ENCODE assay signal across 25 cellular contexts in genomic region chr12:30063435-30063945, GRCh38.
"Had no signal": no experiment of that assay in that cellular context is flagged by ENCODE, and none has a peak within 500 bp of the region (broad histone marks: within the 10 kb centered on the region; RNA-seq: fewer than 3 reads in every experiment).

No MANE protein-coding gene starts in this region.

- H3K4me2 ChIP-seq: smooth muscle cell had no signal

- H3K27ac Mint-ChIP-seq: effector memory CD8-positive, alpha-beta T cell; memory B cell; mesothelial cell of epicardium; naive B cell; natural killer cell treated with Interleukin-12 subunit alpha and Interleukin-12 subunit beta and Interleukin-15 and Interleukin-18, amount 100 ng/mL, for 72 hours; progenitor cell of endocrine pancreas; stimulated activated effector memory CD8-positive, alpha-beta T cell treated with anti-CD3 and anti-CD28 coated beads, Interleukin-12 subunit alpha, Interleukin-12 subunit beta, amount 100 ng/mL, for 72 hours had no signal

- H3K4me3 ChIP-seq: lung, mucosa of descending colon, smooth muscle cell, stomach, thyroid gland, vagina had no signal

- H3K27me3 ChIP-seq: neutrophil, stomach, thyroid gland, vagina had no signal

- H3K9me3 ChIP-seq: neutrophil, thyroid gland, vagina had no signal

- H3K27ac ChIP-seq: neutrophil, parathyroid adenoma, stomach, thyroid gland, vagina had no signal

- H3K27me3 Mint-ChIP-seq: memory B cell; naive B cell; natural killer cell treated with Interleukin-12 subunit alpha and Interleukin-12 subunit beta and Interleukin-15 and Interleukin-18, amount 100 ng/mL, for 72 hours; progenitor cell of endocrine pancreas had no signal

- H3K4me1 ChIP-seq: parathyroid adenoma, stomach, thyroid gland, vagina had no signal

- H2AFZ ChIP-seq: parathyroid adenoma had no signal

- H3K36me3 Mint-ChIP-seq: memory B cell; mesothelial cell of epicardium; naive B cell; natural killer cell treated with Interleukin-12 subunit alpha and Interleukin-12 subunit beta and Interleukin-15 and Interleukin-18, amount 100 ng/mL, for 72 hours; stimulated activated effector memory CD8-positive, alpha-beta T cell treated with anti-CD3 and anti-CD28 coated beads, Interleukin-12 subunit alpha, Interleukin-12 subunit beta, amount 100 ng/mL, for 72 hours had no signal

- H3K4me1 Mint-ChIP-seq: memory B cell; mesothelial cell of epicardium; naive B cell; neural crest cell; stimulated activated effector memory CD8-positive, alpha-beta T cell treated with anti-CD3 and anti-CD28 coated beads, Interleukin-12 subunit alpha, Interleukin-12 subunit beta, amount 100 ng/mL, for 72 hours had no signal

- H3K36me3 ChIP-seq: neutrophil, stomach, thyroid gland, vagina had no signal

- H3K9me3 Mint-ChIP-seq: stimulated activated effector memory CD8-positive, alpha-beta T cell treated with anti-CD3 and anti-CD28 coated beads, Interleukin-12 subunit alpha, Interleukin-12 subunit beta, amount 100 ng/mL, for 72 hours had no signal

- H3K79me2 ChIP-seq: parathyroid adenoma had no signal

- H3K4me3 Mint-ChIP-seq: effector memory CD8-positive, alpha-beta T cell; memory B cell; mesothelial cell of epicardium; naive B cell; natural killer cell treated with Interleukin-12 subunit alpha and Interleukin-12 subunit beta and Interleukin-15 and Interleukin-18, amount 100 ng/mL, for 72 hours; neural crest cell; stimulated activated effector memory CD8-positive, alpha-beta T cell treated with anti-CD3 and anti-CD28 coated beads, Interleukin-12 subunit alpha, Interleukin-12 subunit beta, amount 100 ng/mL, for 72 hours had no signal

- DNase-seq: cortex of kidney; effector memory CD8-positive, alpha-beta T cell; head of caudate nucleus; kidney; mucosa of descending colon; naive B cell; stimulated activated CD4-positive, alpha-beta T cell treated with anti-CD3 and anti-CD28 coated beads, Interleukin-2, amount 100 ng/mL, for 24 hours; stimulated activated CD4-positive, alpha-beta T cell treated with anti-CD3 and anti-CD28 coated beads, Interleukin-4, amount 100 ng/mL, for 24 hours; stimulated activated naive CD4-positive, alpha-beta T cell treated with Interleukin-2 at 50 U/mL for 16 hours; stomach; thyroid gland; trophoblast cell had no signal

- ATAC-seq: effector memory CD8-positive, alpha-beta T cell; left lobe of liver; mucosa of descending colon; natural killer cell treated with Interleukin-12 subunit alpha and Interleukin-12 subunit beta and Interleukin-15 and Interleukin-18, amount 100 ng/mL, for 72 hours; sciatic nerve; stimulated activated effector memory CD8-positive, alpha-beta T cell treated with anti-CD3 and anti-CD28 coated beads, Interleukin-12 subunit alpha, Interleukin-12 subunit beta, amount 100 ng/mL, for 72 hours had no signal

- H3K9ac ChIP-seq: parathyroid adenoma had no signal
